15 cellular contexts compared by ENCODE assay signal in the genomic region with DNA sequence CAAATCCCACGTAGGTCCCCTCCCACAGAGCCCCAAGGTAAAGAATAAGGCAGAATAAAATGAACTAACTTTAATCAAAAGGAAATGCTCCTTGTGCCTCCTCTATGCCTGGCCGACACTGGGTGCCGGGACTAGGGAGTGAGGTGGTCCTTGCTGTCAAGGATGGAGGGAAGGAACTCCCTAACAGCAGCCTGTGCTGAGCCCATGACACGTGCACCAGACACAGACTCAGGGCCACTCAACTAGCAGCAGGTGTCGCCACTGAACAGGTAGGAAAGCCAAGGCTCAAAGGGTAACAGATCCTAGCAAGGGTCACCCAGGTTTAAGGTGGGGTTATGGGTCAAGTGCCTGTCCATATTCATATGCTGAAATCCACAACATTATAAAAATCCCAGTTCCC. TPM values are rescaled to one million over a fixed set of nuclear protein-coding genes. Genes with fewer than 3 reads are reported as not detected.
"Had no signal": no experiment of that assay in that cellular context is flagged by ENCODE, and none has a peak within 500 bp of the region (broad histone marks: within the 10 kb centered on the region; RNA-seq: fewer than 3 reads in every experiment).

No MANE protein-coding gene starts in this region.

- ATAC-seq: esophagus mucosa; natural killer cell treated with Interleukin-12 subunit alpha and Interleukin-12 subunit beta and Interleukin-15 and Interleukin-18, amount 100 ng/mL, for 72 hours had no signal

- H3K4me1 ChIP-seq: breast epithelium, left ventricle myocardium inferior, suprapubic skin, upper lobe of left lung had no signal

- H3K36me3 ChIP-seq: breast epithelium, left ventricle myocardium inferior, suprapubic skin, upper lobe of left lung had no signal

- DNase-seq: activated CD4-positive, alpha-beta memory T cell treated with anti-CD3 and anti-CD28 coated beads, Interleukin-2, amount 10 ng/mL, durations not matched to agents 7 days and 5 days; activated CD8-positive, alpha-beta memory T cell treated with anti-CD3 and anti-CD28 coated beads, Interleukin-2, amount 50 U/mL, for 4 hours; activated naive CD8-positive, alpha-beta T cell treated with anti-CD3 and anti-CD28 coated beads, Interleukin-2, amount 10 ng/mL, durations not matched to agents 7 days and 5 days; aorta; left ventricle myocardium inferior; mesenchymal stem cell; nucleus accumbens; stimulated activated CD4-positive, alpha-beta T cell treated with anti-CD3 and anti-CD28 coated beads, Interleukin-12 subunit alpha, Interleukin-12 subunit beta, amount 100 ng/mL, for 4 hours; stimulated activated naive CD4-positive, alpha-beta T cell treated with Interleukin-2 at 50 U/mL for 16 hours; upper lobe of left lung had no signal

- H3K4me3 ChIP-seq: breast epithelium, left ventricle myocardium inferior, suprapubic skin, upper lobe of left lung had no signal

- H3K9me3 ChIP-seq: breast epithelium, left ventricle myocardium inferior, suprapubic skin, upper lobe of left lung had no signal

- FAIRE-seq: endometrium had no signal

- H3K27me3 ChIP-seq: upper lobe of left lung had no signal

- H3K27ac ChIP-seq: breast epithelium, left ventricle myocardium inferior, suprapubic skin, upper lobe of left lung had no signal

RNA-seq across cellular contexts. Expression of gene MSX1, which starts 29.2 kb away (rescaled TPM):
- total RNA-seq: activated CD4-positive, alpha-beta memory T cell treated with anti-CD3 and anti-CD28 coated beads, Interleukin-2, amount 10 ng/mL, durations not matched to agents 7 days and 5 days; activated naive CD8-positive, alpha-beta T cell treated with anti-CD3 and anti-CD28 coated beads, Interleukin-2, amount 10 ng/mL, durations not matched to agents 7 days and 5 days had no signal
